In the genomic region with DNA sequence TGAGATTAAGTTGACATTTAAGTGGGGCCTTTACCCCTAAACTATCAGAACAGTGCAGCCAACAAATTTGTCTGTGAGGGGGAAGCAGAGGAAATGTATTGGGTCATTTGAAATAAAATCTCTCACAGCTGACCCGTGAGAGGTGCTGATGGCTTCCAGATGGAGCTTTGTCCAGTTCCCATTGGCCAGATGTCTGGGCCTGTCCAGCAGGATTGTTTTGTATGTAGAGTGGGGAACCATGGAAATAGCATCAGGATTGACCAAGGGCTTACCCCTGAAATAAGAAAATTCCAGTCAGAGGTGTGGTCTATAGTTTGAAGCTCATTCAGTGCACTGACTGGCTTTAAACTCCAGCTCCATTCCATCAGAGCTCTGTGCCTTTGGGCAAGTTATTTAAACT, we compare ENCODE assay signal across 2 cellular contexts.
TF ChIP-seq lines count a peak whose summit lies in the region.

No MANE protein-coding gene starts in this region.

TF ChIP-seq in IMR-90, 13 proteins besides CTCF, POLR2A, EP300 and RAD21 (continued from another document):
- TF ChIP-seq MAZ (IDR thresholded peaks at IDR 0.05; ENCODE audit: borderline replicate concordance, low read depth, low read length) (no peak), RFX5 (IDR thresholded peaks at IDR 0.05; ENCODE audit: low read depth, low read length) (no peak), FOS (IDR thresholded peaks at IDR 0.05; ENCODE audit: low read depth, low read length) (no peak), BHLHE40 (IDR thresholded peaks at IDR 0.05; ENCODE audit: low read depth, low read length) (no peak), CEBPB (IDR thresholded peaks at IDR 0.05; ENCODE audit: low read depth, low read length) (no peak), MAFK (IDR thresholded peaks at IDR 0.05; ENCODE audit: low read depth, low read length) (no peak), NFE2L2 (IDR thresholded peaks at IDR 0.05; ENCODE audit: low read depth, low read length) (no peak), SMC3 (IDR thresholded peaks at IDR 0.05; ENCODE audit: low read depth, low read length) (no peak), CHD1 (IDR thresholded peaks at IDR 0.05; ENCODE audit: low read depth, low read length) (no peak), RCOR1 (IDR thresholded peaks at IDR 0.05; ENCODE audit: insufficient replicate concordance, low read length) (no peak)
- TF ChIP-seq, protein P1, sequence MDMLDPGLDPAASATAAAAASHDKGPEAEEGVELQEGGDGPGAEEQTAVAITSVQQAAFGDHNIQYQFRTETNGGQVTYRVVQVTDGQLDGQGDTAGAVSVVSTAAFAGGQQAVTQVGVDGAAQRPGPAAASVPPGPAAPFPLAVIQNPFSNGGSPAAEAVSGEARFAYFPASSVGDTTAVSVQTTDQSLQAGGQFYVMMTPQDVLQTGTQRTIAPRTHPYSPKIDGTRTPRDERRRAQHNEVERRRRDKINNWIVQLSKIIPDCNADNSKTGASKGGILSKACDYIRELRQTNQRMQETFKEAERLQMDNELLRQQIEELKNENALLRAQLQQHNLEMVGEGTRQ (IDR thresholded peaks at IDR 0.05; ENCODE audit: low read depth, low read length), result no peak
- TF ChIP-seq, protein P2, sequence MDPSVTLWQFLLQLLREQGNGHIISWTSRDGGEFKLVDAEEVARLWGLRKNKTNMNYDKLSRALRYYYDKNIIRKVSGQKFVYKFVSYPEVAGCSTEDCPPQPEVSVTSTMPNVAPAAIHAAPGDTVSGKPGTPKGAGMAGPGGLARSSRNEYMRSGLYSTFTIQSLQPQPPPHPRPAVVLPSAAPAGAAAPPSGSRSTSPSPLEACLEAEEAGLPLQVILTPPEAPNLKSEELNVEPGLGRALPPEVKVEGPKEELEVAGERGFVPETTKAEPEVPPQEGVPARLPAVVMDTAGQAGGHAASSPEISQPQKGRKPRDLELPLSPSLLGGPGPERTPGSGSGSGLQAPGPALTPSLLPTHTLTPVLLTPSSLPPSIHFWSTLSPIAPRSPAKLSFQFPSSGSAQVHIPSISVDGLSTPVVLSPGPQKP (IDR thresholded peaks at IDR 0.05; ENCODE audit: borderline replicate concordance, low read depth, low read length), result no peak

TF ChIP-seq in SK-N-SH treated with all-trans-retinoic acid at 6 μM for 48 hours, 23 proteins besides CTCF, POLR2A, EP300 and RAD21:
- TF ChIP-seq, protein P3, sequence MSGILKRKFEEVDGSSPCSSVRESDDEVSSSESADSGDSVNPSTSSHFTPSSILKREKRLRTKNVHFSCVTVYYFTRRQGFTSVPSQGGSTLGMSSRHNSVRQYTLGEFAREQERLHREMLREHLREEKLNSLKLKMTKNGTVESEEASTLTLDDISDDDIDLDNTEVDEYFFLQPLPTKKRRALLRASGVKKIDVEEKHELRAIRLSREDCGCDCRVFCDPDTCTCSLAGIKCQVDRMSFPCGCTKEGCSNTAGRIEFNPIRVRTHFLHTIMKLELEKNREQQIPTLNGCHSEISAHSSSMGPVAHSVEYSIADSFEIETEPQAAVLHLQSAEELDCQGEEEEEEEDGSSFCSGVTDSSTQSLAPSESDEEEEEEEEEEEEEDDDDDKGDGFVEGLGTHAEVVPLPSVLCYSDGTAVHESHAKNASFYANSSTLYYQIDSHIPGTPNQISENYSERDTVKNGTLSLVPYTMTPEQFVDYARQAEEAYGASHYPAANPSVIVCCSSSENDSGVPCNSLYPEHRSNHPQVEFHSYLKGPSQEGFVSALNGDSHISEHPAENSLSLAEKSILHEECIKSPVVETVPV (CRISPR knock-in tag; IDR thresholded peaks at IDR 0.05), result no peak
- TF ChIP-seq GLIS3 (CRISPR knock-in tag; IDR thresholded peaks at IDR 0.05), result no peak
- no peak for TF ChIP-seq TCF4 (CRISPR knock-in tag; IDR thresholded peaks at IDR 0.05; ENCODE audit: borderline replicate concordance)
